ENCODE assay signal across 9 cellular contexts in the genomic region with DNA sequence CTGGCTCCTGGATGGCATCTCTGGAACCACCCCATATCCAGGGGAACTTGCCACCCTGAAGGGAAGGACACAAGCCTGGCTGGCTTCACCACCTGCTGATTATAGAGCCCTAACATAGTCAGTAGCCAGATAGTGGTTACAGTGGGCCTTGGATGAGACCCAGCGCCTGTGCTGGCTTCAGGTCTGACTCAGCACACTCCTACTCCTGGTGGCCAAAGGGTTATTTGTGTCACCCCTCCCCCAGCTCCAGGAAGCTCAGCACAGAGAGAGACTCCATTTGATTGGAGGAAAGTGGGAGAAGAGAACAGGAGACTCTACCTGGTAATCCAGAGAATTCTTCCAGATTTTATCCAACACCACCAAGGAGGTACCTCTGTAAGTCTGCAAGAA. TPM values are rescaled to one million over a fixed set of nuclear protein-coding genes. Genes with fewer than 3 reads are reported as not detected.
DNase-seq lines count a peak whose midpoint lies in the region; ATAC-seq and TF ChIP-seq lines count a peak whose summit lies in the region.
"Had no signal": no experiment of that assay in that cellular context is flagged by ENCODE, and none has a peak within 500 bp of the region (broad histone marks: within the 10 kb centered on the region; RNA-seq: fewer than 3 reads in every experiment).

No MANE protein-coding gene starts in this region.

- TF ChIP-seq POLR2A in GM18505 (IDR thresholded peaks at IDR 0.05; ENCODE audit: borderline replicate concordance, extremely low read depth, insufficient read depth, insufficient read length), result no peak

- peak; percentile 85 for ATAC-seq in GM18508 (IDR thresholded peaks at IDR 0.05; ENCODE audit: insufficient read depth, unreplicated experiment)
- no peak for ATAC-seq in HG03139 (IDR thresholded peaks at IDR 0.05; ENCODE audit: unreplicated experiment)
- no peak for ATAC-seq in GM18505 (IDR thresholded peaks at IDR 0.05; ENCODE audit: unreplicated experiment)

- no peak overlapping the region for H2AFZ ChIP-seq in MM.1S (ENCODE audit: low read length)

- H3K4me1 ChIP-seq in HEK293 (ENCODE audit: control insufficient read depth, insufficient read depth, low read length) (peaks cover 13% of the 10 kb centered on the region), MM.1S (ENCODE audit: low read length) (no peaks in the 10 kb centered on the region)

- H3K79me2 ChIP-seq in MM.1S (ENCODE audit: low read length), result peaks cover 56% of the 10 kb centered on the region

- H3K9ac ChIP-seq in MM.1S (ENCODE audit: low read length), result no peak overlapping the region

- no peaks in the 10 kb centered on the region for H3K9me2 ChIP-seq in MM.1S (replicated peaks; ENCODE audit: insufficient read depth, low read length)

- no peaks in the 10 kb centered on the region for H3K27me3 ChIP-seq in MM.1S (replicated peaks; ENCODE audit: insufficient read depth, low read length)

- CTCF ChIA-PET in HEK293 (lab: Yijun Ruan, JAX), result interaction anchor here (0.6 kb wide), 1 partner anchor 58 kb away, joined by 4 read pairs; no protein-coding TSS in a partner anchor

- H3K4me3 ChIP-seq in HEK293 (ENCODE audit: low read depth, low read length) (no peak overlapping the region), MM.1S (ENCODE audit: low read length) (no peak overlapping the region)

- no peak for TF ChIP-seq CTCF in HEK293 (tag by site-specific recombination; IDR thresholded peaks at IDR 0.05)
- TF ChIP-seq CTCF in MM.1S (IDR thresholded peaks at IDR 0.05; ENCODE audit: low read length), result no peak

- no peak overlapping the region for H3K27ac ChIP-seq in HEK293 (ENCODE audit: extremely low read depth, low read depth, low read length)
- no peak overlapping the region for H3K27ac ChIP-seq in MM.1S (ENCODE audit: low read length)

- H3K9me3 ChIP-seq in HEK293 (ENCODE audit: control insufficient read depth, insufficient read depth, low read depth, low read length), result no peaks in the 10 kb centered on the region
- no peaks in the 10 kb centered on the region for H3K9me3 ChIP-seq in MM.1S (replicated peaks; ENCODE audit: insufficient read depth, low read length)

- no peaks in the 10 kb centered on the region for H3K36me3 ChIP-seq in HEK293 (ENCODE audit: control insufficient read depth in 2 of 2, insufficient read depth in 1 of 2, low read length in 2 of 2)
- no peaks in the 10 kb centered on the region for H3K36me3 ChIP-seq in MM.1S (replicated peaks; ENCODE audit: insufficient read depth, low read length)

- POLR2A ChIA-PET in HEK293 (lab: Yijun Ruan, JAX), result interaction anchor here (2.5 kb wide), 1 partner anchor 98 kb away, joined by 7 read pairs; no protein-coding TSS in a partner anchor

- H3F3A ChIP-seq in MM.1S (ENCODE audit: insufficient read depth, low read length), result no peaks in the 10 kb centered on the region

- DNase-seq in RPMI7951 (ENCODE audit: low read depth) (peak; percentile 84), islet precursor cell (peak; percentile 70), MM.1S (no peak), cerebellar cortex (ENCODE audit: low spot score) (no peak)
- DNase-seq: activated naive CD4-positive, alpha-beta T cell treated with anti-CD3 and anti-CD28 coated beads, Interleukin-2, amount 10 ng/mL, durations not matched to agents 7 days and 5 days had no signal

- no peaks in the 10 kb centered on the region for H4K20me1 ChIP-seq in MM.1S (ENCODE audit: insufficient read depth, low read length)

- no peak overlapping the region for H3K4me2 ChIP-seq in MM.1S (ENCODE audit: low read depth, low read length)

TF ChIP-seq in HEK293, 187 proteins besides CTCF, POLR2A, EP300 and RAD21 (continues in another document):
- TF ChIP-seq ZNF10 (tag by site-specific recombination; IDR thresholded peaks at IDR 0.05) (0 out of 2 replicates have a peak, but pooled peaks have one; percentile 17), ZNF37A (tag by site-specific recombination; IDR thresholded peaks at IDR 0.05) (no peak), ZNF324 (tag by site-specific recombination; IDR thresholded peaks at IDR 0.05) (no peak), ZNF600 (tag by site-specific recombination; IDR thresholded peaks at IDR 0.05) (peak; percentile 78), ZNF214 (tag by site-specific recombination; IDR thresholded peaks at IDR 0.05; ENCODE audit: borderline replicate concordance) (no peak), ZNF596 (tag by site-specific recombination; IDR thresholded peaks at IDR 0.05) (no peak), OSR2 (tag by site-specific recombination; IDR thresholded peaks at IDR 0.05) (peak; percentile 76), HIC1 (tag by site-specific recombination; IDR thresholded peaks at IDR 0.05) (no peak), ZNF24 (tag by site-specific recombination; IDR thresholded peaks at IDR 0.05) (no peak)
- TF ChIP-seq, protein P1, sequence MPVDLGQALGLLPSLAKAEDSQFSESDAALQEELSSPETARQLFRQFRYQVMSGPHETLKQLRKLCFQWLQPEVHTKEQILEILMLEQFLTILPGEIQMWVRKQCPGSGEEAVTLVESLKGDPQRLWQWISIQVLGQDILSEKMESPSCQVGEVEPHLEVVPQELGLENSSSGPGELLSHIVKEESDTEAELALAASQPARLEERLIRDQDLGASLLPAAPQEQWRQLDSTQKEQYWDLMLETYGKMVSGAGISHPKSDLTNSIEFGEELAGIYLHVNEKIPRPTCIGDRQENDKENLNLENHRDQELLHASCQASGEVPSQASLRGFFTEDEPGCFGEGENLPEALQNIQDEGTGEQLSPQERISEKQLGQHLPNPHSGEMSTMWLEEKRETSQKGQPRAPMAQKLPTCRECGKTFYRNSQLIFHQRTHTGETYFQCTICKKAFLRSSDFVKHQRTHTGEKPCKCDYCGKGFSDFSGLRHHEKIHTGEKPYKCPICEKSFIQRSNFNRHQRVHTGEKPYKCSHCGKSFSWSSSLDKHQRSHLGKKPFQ (tag by site-specific recombination; IDR thresholded peaks at IDR 0.05), result no peak
- TF ChIP-seq, protein P2, sequence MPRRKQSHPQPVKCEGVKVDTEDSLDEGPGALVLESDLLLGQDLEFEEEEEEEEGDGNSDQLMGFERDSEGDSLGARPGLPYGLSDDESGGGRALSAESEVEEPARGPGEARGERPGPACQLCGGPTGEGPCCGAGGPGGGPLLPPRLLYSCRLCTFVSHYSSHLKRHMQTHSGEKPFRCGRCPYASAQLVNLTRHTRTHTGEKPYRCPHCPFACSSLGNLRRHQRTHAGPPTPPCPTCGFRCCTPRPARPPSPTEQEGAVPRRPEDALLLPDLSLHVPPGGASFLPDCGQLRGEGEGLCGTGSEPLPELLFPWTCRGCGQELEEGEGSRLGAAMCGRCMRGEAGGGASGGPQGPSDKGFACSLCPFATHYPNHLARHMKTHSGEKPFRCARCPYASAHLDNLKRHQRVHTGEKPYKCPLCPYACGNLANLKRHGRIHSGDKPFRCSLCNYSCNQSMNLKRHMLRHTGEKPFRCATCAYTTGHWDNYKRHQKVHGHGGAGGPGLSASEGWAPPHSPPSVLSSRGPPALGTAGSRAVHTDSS (tag by site-specific recombination; IDR thresholded peaks at IDR 0.05), result no peak
- TF ChIP-seq, protein P3, sequence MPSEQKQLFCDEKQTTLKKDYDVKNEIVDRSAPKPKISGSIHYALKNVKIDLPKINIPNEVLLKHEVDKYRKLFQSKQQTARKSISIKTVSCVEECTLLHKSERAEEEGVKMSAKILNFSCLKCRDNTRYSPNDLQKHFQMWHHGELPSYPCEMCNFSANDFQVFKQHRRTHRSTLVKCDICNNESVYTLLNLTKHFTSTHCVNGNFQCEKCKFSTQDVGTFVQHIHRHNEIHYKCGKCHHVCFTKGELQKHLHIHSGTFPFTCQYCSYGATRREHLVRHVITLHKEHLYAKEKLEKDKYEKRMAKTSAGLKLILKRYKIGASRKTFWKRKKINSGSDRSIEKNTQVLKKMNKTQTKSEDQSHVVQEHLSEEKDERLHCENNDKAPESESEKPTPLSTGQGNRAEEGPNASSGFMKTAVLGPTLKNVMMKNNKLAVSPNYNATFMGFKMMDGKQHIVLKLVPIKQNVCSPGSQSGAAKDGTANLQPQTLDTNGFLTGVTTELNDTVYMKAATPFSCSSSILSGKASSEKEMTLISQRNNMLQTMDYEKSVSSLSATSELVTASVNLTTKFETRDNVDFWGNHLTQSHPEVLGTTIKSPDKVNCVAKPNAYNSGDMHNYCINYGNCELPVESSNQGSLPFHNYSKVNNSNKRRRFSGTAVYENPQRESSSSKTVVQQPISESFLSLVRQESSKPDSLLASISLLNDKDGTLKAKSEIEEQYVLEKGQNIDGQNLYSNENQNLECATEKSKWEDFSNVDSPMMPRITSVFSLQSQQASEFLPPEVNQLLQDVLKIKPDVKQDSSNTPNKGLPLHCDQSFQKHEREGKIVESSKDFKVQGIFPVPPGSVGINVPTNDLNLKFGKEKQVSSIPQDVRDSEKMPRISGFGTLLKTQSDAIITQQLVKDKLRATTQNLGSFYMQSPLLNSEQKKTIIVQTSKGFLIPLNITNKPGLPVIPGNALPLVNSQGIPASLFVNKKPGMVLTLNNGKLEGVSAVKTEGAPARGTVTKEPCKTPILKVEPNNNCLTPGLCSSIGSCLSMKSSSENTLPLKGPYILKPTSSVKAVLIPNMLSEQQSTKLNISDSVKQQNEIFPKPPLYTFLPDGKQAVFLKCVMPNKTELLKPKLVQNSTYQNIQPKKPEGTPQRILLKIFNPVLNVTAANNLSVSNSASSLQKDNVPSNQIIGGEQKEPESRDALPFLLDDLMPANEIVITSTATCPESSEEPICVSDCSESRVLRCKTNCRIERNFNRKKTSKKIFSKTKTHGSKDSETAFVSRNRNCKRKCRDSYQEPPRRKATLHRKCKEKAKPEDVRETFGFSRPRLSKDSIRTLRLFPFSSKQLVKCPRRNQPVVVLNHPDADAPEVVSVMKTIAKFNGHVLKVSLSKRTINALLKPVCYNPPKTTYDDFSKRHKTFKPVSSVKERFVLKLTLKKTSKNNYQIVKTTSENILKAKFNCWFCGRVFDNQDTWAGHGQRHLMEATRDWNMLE (tag by site-specific recombination; conservative IDR thresholded peaks at IDR 0.05; ENCODE audit: low read depth), result no peak

RNA-seq across cellular contexts. Expression of gene SNX14, which starts 12.8 kb away (rescaled TPM):
- total RNA-seq in RPMI7951 (2014; rRNA removed; shearing (Covaris generic)), result 133 and 182 TPM in 2 replicates

Comparison
In these comparisons a context has a peak if more than half of its experiments do, and no peak if none do; other contexts are left out.
1. DNase-seq: peak in RPMI7951 (single experiment) and islet precursor cell (single experiment); none in MM.1S (single experiment) and cerebellar cortex (single experiment).